Comparison of ENCODE assay signal across 1 cellular context in genomic region chr1:99763956-99764355, GRCh38.
TF ChIP-seq lines count a peak whose summit lies in the region.

No MANE protein-coding gene starts in this region.

TF ChIP-seq in GM12878, 131 proteins besides CTCF, POLR2A, EP300 and RAD21 (continued from another document):
- TF ChIP-seq SPI1 (IDR thresholded peaks at IDR 0.05; ENCODE audit: borderline replicate concordance, insufficient read depth, low read depth, low read length): no peak
